2 cellular contexts compared by ENCODE assay signal in the genomic region with DNA sequence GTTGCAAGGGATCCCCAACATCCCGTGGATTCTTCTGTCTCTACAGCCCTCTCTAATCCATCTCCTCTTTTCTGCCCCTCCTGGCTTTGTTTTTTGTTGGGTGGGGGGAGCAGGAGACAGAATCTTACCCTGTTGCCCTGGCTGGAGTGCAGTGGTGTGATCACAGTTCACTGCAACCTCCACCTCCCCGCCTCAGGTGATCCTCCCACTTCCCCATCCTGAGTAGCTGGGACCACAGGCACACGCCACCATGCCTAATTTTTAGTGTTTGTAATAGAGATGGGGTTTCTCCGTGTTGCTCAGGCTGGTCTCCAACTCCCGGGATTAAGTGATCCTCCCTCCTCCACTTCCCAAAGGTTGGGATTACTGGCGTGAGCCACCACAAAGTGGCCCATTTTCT.
TF ChIP-seq lines count a peak whose summit lies in the region.

No MANE protein-coding gene starts in this region.

TF ChIP-seq in IMR-90, 13 proteins besides CTCF, POLR2A, EP300 and RAD21:
- TF ChIP-seq, protein P1, sequence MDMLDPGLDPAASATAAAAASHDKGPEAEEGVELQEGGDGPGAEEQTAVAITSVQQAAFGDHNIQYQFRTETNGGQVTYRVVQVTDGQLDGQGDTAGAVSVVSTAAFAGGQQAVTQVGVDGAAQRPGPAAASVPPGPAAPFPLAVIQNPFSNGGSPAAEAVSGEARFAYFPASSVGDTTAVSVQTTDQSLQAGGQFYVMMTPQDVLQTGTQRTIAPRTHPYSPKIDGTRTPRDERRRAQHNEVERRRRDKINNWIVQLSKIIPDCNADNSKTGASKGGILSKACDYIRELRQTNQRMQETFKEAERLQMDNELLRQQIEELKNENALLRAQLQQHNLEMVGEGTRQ (IDR thresholded peaks at IDR 0.05; ENCODE audit: low read depth, low read length): no peak
- TF ChIP-seq MAFK (IDR thresholded peaks at IDR 0.05; ENCODE audit: low read depth, low read length) (no peak), CHD1 (IDR thresholded peaks at IDR 0.05; ENCODE audit: low read depth, low read length) (no peak), SMC3 (IDR thresholded peaks at IDR 0.05; ENCODE audit: low read depth, low read length) (no peak), MXI1 (IDR thresholded peaks at IDR 0.05; ENCODE audit: borderline replicate concordance, low read depth, low read length) (no peak), BHLHE40 (IDR thresholded peaks at IDR 0.05; ENCODE audit: low read depth, low read length) (no peak), RCOR1 (IDR thresholded peaks at IDR 0.05; ENCODE audit: insufficient replicate concordance, low read length) (no peak), FOS (IDR thresholded peaks at IDR 0.05; ENCODE audit: low read depth, low read length) (no peak)

TF ChIP-seq in H1, 55 proteins besides CTCF, POLR2A, EP300 and RAD21:
- no peak for TF ChIP-seq BACH1 (IDR thresholded peaks at IDR 0.05; ENCODE audit: low read length)
- TF ChIP-seq KDM5A (IDR thresholded peaks at IDR 0.05; ENCODE audit: low read length): no peak
- no peak for TF ChIP-seq MAFK (IDR thresholded peaks at IDR 0.05; ENCODE audit: low read depth, low read length)
- TF ChIP-seq ZNF274 (IDR thresholded peaks at IDR 0.05; ENCODE audit: borderline replicate concordance, extremely low read depth, low read length): no peak
- TF ChIP-seq SIRT6 (IDR thresholded peaks at IDR 0.05; ENCODE audit: low read length): no peak
- no peak for TF ChIP-seq RFX5 (IDR thresholded peaks at IDR 0.05; ENCODE audit: borderline replicate concordance, low read depth, low read length)
- TF ChIP-seq CEBPB (IDR thresholded peaks at IDR 0.05; ENCODE audit: low read depth, low read length): no peak
- TF ChIP-seq NRF1 (IDR thresholded peaks at IDR 0.05; ENCODE audit: low read depth, low read length): no peak
- no peak for TF ChIP-seq HDAC2 (IDR thresholded peaks at IDR 0.05; ENCODE audit: borderline replicate concordance in 1 of 2, low read depth in 2 of 2, low read length in 2 of 2)
